In the genomic region with DNA sequence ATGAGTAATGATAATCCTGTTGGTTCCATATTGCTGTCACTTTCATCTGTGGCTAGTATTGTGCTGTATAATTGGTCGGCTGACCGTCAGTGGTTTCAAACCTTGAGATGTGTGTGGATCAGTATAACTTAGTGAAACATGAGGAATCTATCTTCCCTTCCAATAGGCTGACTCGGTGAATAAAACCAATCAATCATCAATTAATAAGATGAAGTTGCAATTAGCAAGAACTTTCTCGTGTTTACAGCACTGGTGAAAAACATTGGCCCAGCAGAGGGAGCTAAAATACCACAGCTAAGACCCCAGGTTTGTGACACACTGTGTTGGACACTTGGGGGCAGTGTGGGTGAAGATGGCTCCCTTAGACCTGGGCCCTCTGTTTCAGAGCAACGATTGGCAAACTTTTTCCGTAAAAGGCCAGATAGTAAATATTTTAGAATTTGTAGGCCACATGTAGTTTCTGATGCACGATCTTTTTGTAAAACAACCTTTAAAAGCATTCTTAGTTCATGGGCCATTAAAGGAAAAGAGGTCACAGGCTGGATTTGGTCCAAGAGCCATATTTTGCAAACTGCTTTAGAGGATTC, we compare ENCODE assay signal across 8 cellular contexts. TPM values are rescaled to one million over a fixed set of nuclear protein-coding genes. Genes with fewer than 3 reads are reported as not detected.
DNase-seq lines count a peak whose midpoint lies in the region; ATAC-seq, FAIRE-seq and TF ChIP-seq lines count a peak whose summit lies in the region.

No MANE protein-coding gene starts in this region.

- H3K27me3 ChIP-seq in adipocyte (replicated peaks; ENCODE audit: control insufficient read depth, insufficient read depth, low read length) = no peaks in the 10 kb centered on the region

- no peaks in the 10 kb centered on the region for H3K9me3 ChIP-seq in adipocyte (ENCODE audit: control insufficient read depth, low read length)

- no peak overlapping the region for H3K4me3 ChIP-seq in adipocyte (ENCODE audit: low read length)

- FAIRE-seq in GM12892 (lab: Jason Lieb, UNC) = peak; percentile 83

- H3K9ac ChIP-seq in adipocyte (ENCODE audit: low read length) = peak overlapping the region; percentile 50

- TF ChIP-seq POLR2A in GM12892 (IDR thresholded peaks at IDR 0.05; ENCODE audit: low read depth, low read length) = no peak

- intact Hi-C loops in left ventricle myocardium superior (cut with micrococcal nuclease) = loop anchor here (2.0 to 10.0 kb wide), 3 partner anchors 53 to 361 kb away; no protein-coding TSS in a partner anchor
- intact Hi-C loops in sciatic nerve (cut with DNase I) = no loop called here

- H3K36me3 ChIP-seq in adipocyte (ENCODE audit: control insufficient read depth, insufficient read depth, low read length, severe bottlenecking) = no peaks in the 10 kb centered on the region

- H3K4me1 ChIP-seq in adipocyte (ENCODE audit: control insufficient read depth, insufficient read depth, low read length) = peaks cover 8% of the 10 kb centered on the region

- ATAC-seq in HG02763 (IDR thresholded peaks at IDR 0.05; ENCODE audit: unreplicated experiment) (peak; percentile 92), left ventricle myocardium superior (peak; percentile 97), sciatic nerve (peak; percentile 96), GM18519 (IDR thresholded peaks at IDR 0.05; ENCODE audit: low FRiP score, unreplicated experiment) (no peak)

- peak; percentile 52 for DNase-seq in GM12892 (ENCODE audit: insufficient read length)
- DNase-seq in NCI-H1417 treated with DMSO at 0.1 percent for 48 hours (lab: John Stamatoyannopoulos, UW) = peak; percentile 33
- peak; percentile 60 to 75 for DNase-seq in SW 1271 (lab: John Stamatoyannopoulos, UW)
- DNase-seq in adipocyte (ENCODE audit: low read depth) = peak; percentile 96
- DNase-seq in left ventricle myocardium superior = peak; percentile 70
- DNase-seq in sciatic nerve (ENCODE audit: low spot score) = peak; percentile 89

RNA-seq across cellular contexts. Expression of gene STRA8, which starts 47.8 kb away (rescaled TPM):
- polyA plus RNA-seq in GM12892 (2012; ENCODE audit: missing spikeins) = not detected
- total RNA-seq in left ventricle myocardium superior (not detected), sciatic nerve (not detected)

Comparison
In these comparisons a context has a peak if more than half of its experiments do, and no peak if none do; other contexts are left out.
1. DNase-seq: peak in every context shown above with its lines; median percentile 96 in adipocyte; 89 in sciatic nerve; 70 in left ventricle myocardium superior; 68 in SW 1271; 52 in GM12892; 33 in NCI-H1417 treated with DMSO at 0.1 percent for 48 hours.